In genomic region chr15:58934114-58934447, GRCh38 we compare ENCODE assay signal across 9 cellular contexts. TPM values are rescaled to one million over a fixed set of nuclear protein-coding genes. Genes with fewer than 3 reads are reported as not detected.
A peak's percentile ranks its signal among the peaks of the same experiment; 100 is the strongest.
DNase-seq lines count a peak whose midpoint lies in the region; ATAC-seq, FAIRE-seq and TF ChIP-seq lines count a peak whose summit lies in the region.
"Had no signal": no experiment of that assay in that cellular context is flagged by ENCODE, and none has a peak within 500 bp of the region (broad histone marks: within the 10 kb centered on the region; RNA-seq: fewer than 3 reads in every experiment).

No MANE protein-coding gene starts in this region.

- no peaks in the 10 kb centered on the region for H4K20me1 ChIP-seq in GM12878 (ENCODE audit: control insufficient read depth, insufficient read depth)
- H4K20me1 ChIP-seq in HepG2 (ENCODE audit: insufficient read depth, low read length): 0 out of 2 replicates have a peak, but pooled peaks cover 5% of the 10 kb centered on the region

- CTCF ChIA-PET in GM12878 (lab: Yijun Ruan, JAX) (no interaction called here), HepG2 (lab: Yijun Ruan, JAX; ENCODE audit: low intra/inter-chr PET ratio, low total read pairs) (no interaction called here)

- intact Hi-C loops in activated CD4-positive, alpha-beta T cell treated with anti-CD3 and anti-CD28 coated beads, Interleukin-2, amount 10 ng/mL, durations not matched to agents 24 days and 14 days (cut with micrococcal nuclease): loop anchor here (1.0 kb wide), 1 partner anchor 53 kb away; the partner anchor contains the start of gene RNF111
- intact Hi-C loops in GM12878 (cut with micrococcal nuclease; ENCODE audit: unreplicated experiment): no loop called here
- intact Hi-C loops in HepG2 (cut with micrococcal nuclease; ENCODE audit: unreplicated experiment): loop anchor here (5.0 kb wide), 1 partner anchor 67 kb away; no protein-coding TSS in a partner anchor
- intact Hi-C loops in thyroid gland (cut with DNase I): loop anchor here (10.0 kb wide), 1 partner anchor 159 kb away; the partner anchor contains the start of gene MINDY2

- H3K27ac ChIP-seq in GM12878 (ENCODE audit: control insufficient read depth, insufficient read depth): peak overlapping the region; percentile 96
- peak overlapping the region; percentile 99 for H3K27ac ChIP-seq in HepG2 (ENCODE audit: extremely low read length, insufficient read depth, low read length)
- H3K27ac ChIP-seq in thyroid gland: peak overlapping the region; percentile 97 to 99 (median 98)

- TSS peak; percentile 75 for BruUV-seq in GM12878 (replicated peaks; lab: Mats Ljungman, UMichigan)
- BruUV-seq in HepG2 (replicated peaks; lab: Mats Ljungman, UMichigan): TSS peak; percentile 89

- SMC1A ChIA-PET in GM12878 (lab: Charles Lee; ENCODE audit: uncharacterized antibody, unreplicated experiment): interaction anchor here (0.7 to 1.7 kb wide), 4 partner anchors 9 to 157 kb away, joined by 3 read pairs; no protein-coding TSS in a partner anchor

- H3K36me3 ChIP-seq in GM12878 (ENCODE audit: control insufficient read depth in 2 of 2, insufficient read depth in 2 of 2, low read length in 1 of 2) (0 out of 4 replicates have a peak, but pooled peaks cover 0 to 7% of the 10 kb centered on the region in 2 experiments), HepG2 (replicated peaks in 1 of 2; ENCODE audit: control insufficient read depth in 1 of 2, insufficient read depth in 2 of 2, low read length in 2 of 2) (peaks cover 0 to 2% of the 10 kb centered on the region in 2 experiments; a peak in 2 of 5 replicates), thyroid gland (peaks cover under 1 to 1% of the 10 kb centered on the region in 2 donors)

- H3K4me3 ChIP-seq in GM12878 (peak overlapping the region; percentile 71), HepG2 (replicated peaks in 1 of 3; ENCODE audit: insufficient read depth in 1 of 3, low read depth in 2 of 3, low read length in 3 of 3) (peak overlapping the region; percentile 68 to 94 (median 76)), thyroid gland (replicated peaks in 1 of 3) (peak overlapping the region in 2 of 3 donors; percentile 56 to 96)

- peaks cover 21% of the 10 kb centered on the region for H3K4me1 Mint-ChIP-seq in activated CD4-positive, alpha-beta T cell treated with anti-CD3 and anti-CD28 coated beads, Interleukin-2, amount 10 ng/mL, durations not matched to agents 24 days and 14 days

- H3K4me3 Mint-ChIP-seq in activated CD4-positive, alpha-beta T cell treated with anti-CD3 and anti-CD28 coated beads, Interleukin-2, amount 10 ng/mL, durations not matched to agents 24 days and 14 days: peak overlapping the region; percentile 98

- no peak for TF ChIP-seq EP300 in GM12878 (IDR thresholded peaks at IDR 0.05; ENCODE audit: borderline replicate concordance in 1 of 2, control insufficient read depth in 1 of 2, low read depth in 2 of 2, low read length in 2 of 2)
- TF ChIP-seq EP300 in HepG2 (IDR thresholded peaks at IDR 0.05; ENCODE audit: low read depth in 2 of 2, low read length in 2 of 2): no peak
- TF ChIP-seq EP300 in HepG2 (CRISPR knock-in tag; IDR thresholded peaks at IDR 0.05; ENCODE audit: borderline replicate concordance): no peak

- H3K9me3 Mint-ChIP-seq in activated CD4-positive, alpha-beta T cell treated with anti-CD3 and anti-CD28 coated beads, Interleukin-2, amount 10 ng/mL, durations not matched to agents 24 days and 14 days: no peaks in the 10 kb centered on the region

- H3K4me2 ChIP-seq in GM12878 (ENCODE audit: control insufficient read depth, insufficient read depth) (peak overlapping the region; percentile 96), HepG2 (ENCODE audit: low read depth, low read length) (peak overlapping the region; percentile 94)

- H3K9me3 ChIP-seq in GM12878 (replicated peaks; ENCODE audit: control insufficient read depth, insufficient read depth, low read length): no peaks in the 10 kb centered on the region
- H3K9me3 ChIP-seq in HepG2 (ENCODE audit: low read length): no peaks in the 10 kb centered on the region
- H3K9me3 ChIP-seq in thyroid gland: no peaks in the 10 kb centered on the region

- TF ChIP-seq POLR2A in GM12878 (IDR thresholded peaks at IDR 0.05; ENCODE audit: low read depth, low read length) (no peak), HepG2 (IDR thresholded peaks at IDR 0.05; ENCODE audit: insufficient read depth in 1 of 2, low read depth in 2 of 2, low read length in 2 of 2) (no peak), thyroid gland (IDR thresholded peaks at IDR 0.05) (no peak)

- H3K27me3 Mint-ChIP-seq in activated CD4-positive, alpha-beta T cell treated with anti-CD3 and anti-CD28 coated beads, Interleukin-2, amount 10 ng/mL, durations not matched to agents 24 days and 14 days: peaks cover 3% of the 10 kb centered on the region

- H3K79me2 ChIP-seq in GM12878 (ENCODE audit: control insufficient read depth, insufficient read depth, low read length) (peaks cover 41% of the 10 kb centered on the region), HepG2 (ENCODE audit: insufficient read depth, low read length) (peaks cover 41% of the 10 kb centered on the region)

- no peak for ATAC-seq in GM12878
- ATAC-seq in HepG2: peak; percentile 37; the same call in 2 of the 3 replicates

- WGBS in GM12878 (ENCODE audit: insufficient coverage, insufficient replicate concordance, low lambda C conversion rate, missing lambda C conversion rate): 2% methylated on average over 4 of the region's 4 CpGs
- 0% methylated on average over 3 of the region's 4 CpGs for WGBS in HepG2 (ENCODE audit: low lambda C conversion rate)
- 15 to 19% methylated on average over 4 of the region's 4 CpGs for WGBS in thyroid gland, 2 donors

- in situ Hi-C loops in GM12878 (cut with MboI): no loop called here
- in situ Hi-C loops in HepG2 (cut with HindIII; ENCODE audit: extremely low pct_ligation_motif_present, low pct_unique_long_range_greater_than_20kb): no loop called here

- FAIRE-seq in GM12878 (lab: Jason Lieb, UNC) (no peak), HepG2 (lab: Jason Lieb, UNC) (no peak)
- FAIRE-seq: TTC549 had no signal

- H3K27me3 ChIP-seq in GM12878 (replicated peaks in 1 of 2; ENCODE audit: control insufficient read depth in 2 of 2, insufficient read depth in 2 of 2, low read length in 1 of 2): no peaks in the 10 kb centered on the region
- no peaks in the 10 kb centered on the region; a peak in 1 of 5 replicates for H3K27me3 ChIP-seq in HepG2 (ENCODE audit: control insufficient read depth in 1 of 2, insufficient read depth in 2 of 2, low read length in 2 of 2)
- no peaks in the 10 kb centered on the region for H3K27me3 ChIP-seq in thyroid gland

- H3K4me1 ChIP-seq in GM12878 (ENCODE audit: control insufficient read depth, insufficient read depth, low read length) (peaks cover 6% of the 10 kb centered on the region; the same call in 1 of the 2 replicates), HepG2 (ENCODE audit: insufficient read depth, low read length) (peaks cover 25% of the 10 kb centered on the region), thyroid gland (peaks cover 20 to 23% of the 10 kb centered on the region in 2 donors)

- H3K27ac Mint-ChIP-seq in activated CD4-positive, alpha-beta T cell treated with anti-CD3 and anti-CD28 coated beads, Interleukin-2, amount 10 ng/mL, durations not matched to agents 24 days and 14 days: peak overlapping the region; percentile 100

- H3K9ac ChIP-seq in GM12878 (ENCODE audit: control insufficient read depth, insufficient read depth, low read length) (peak overlapping the region; percentile 98), HepG2 (ENCODE audit: insufficient read depth, low read depth, low read length) (peak overlapping the region; percentile 100)

- RAD21 ChIA-PET in GM12878 (lab: Charles Lee; ENCODE audit: unreplicated experiment): no interaction called here

- H2AFZ ChIP-seq in GM12878 (ENCODE audit: control insufficient read depth, low read depth, low read length) (peak overlapping the region; percentile 96), HepG2 (ENCODE audit: low read length) (peak overlapping the region; percentile 96)

- DNase-seq in activated CD4-positive, alpha-beta T cell treated with anti-CD3 and anti-CD28 coated beads, Interleukin-2, amount 10 ng/mL, durations not matched to agents 24 days and 14 days: no peak
- DNase-seq in activated CD4-positive, alpha-beta T cell treated with anti-CD3 and anti-CD28 coated beads for 4 hours: no peak
- no peak for DNase-seq in GM12878 (ENCODE audit: low read depth, low spot score)
- DNase-seq in HepG2 (ENCODE audit: low spot score): no peak
- no peak for DNase-seq in thyroid gland
- no peak for DNase-seq in DMS 273 treated with DMSO at 0.1 percent for 48 hours (lab: John Stamatoyannopoulos, UW)
- no peak for DNase-seq in HUDEP-2 (lab: John Stamatoyannopoulos, UW; ENCODE audit: unreplicated experiment in 76 of 76)
- no peak for DNase-seq in NK-92 (lab: John Stamatoyannopoulos, UW; ENCODE audit: unreplicated experiment)

- TF ChIP-seq RAD21 in GM12878 (IDR thresholded peaks at IDR 0.05; ENCODE audit: insufficient read depth, low read depth, low read length) (no peak), HepG2 (CRISPR knock-in tag; IDR thresholded peaks at IDR 0.05) (no peak)

- H3K36me3 Mint-ChIP-seq in activated CD4-positive, alpha-beta T cell treated with anti-CD3 and anti-CD28 coated beads, Interleukin-2, amount 10 ng/mL, durations not matched to agents 24 days and 14 days (ENCODE audit: low read depth): peaks cover 15% of the 10 kb centered on the region

- TF ChIP-seq CTCF in GM12878 (IDR thresholded peaks at IDR 0.05 in 2 of 3, conservative IDR thresholded peaks at IDR 0.05 in 1 of 3; ENCODE audit: control insufficient read depth in 2 of 3, extremely low read depth in 1 of 3, insufficient read depth in 1 of 3, low read depth in 3 of 3, low read length in 3 of 3): peak in 1 of 3 experiments; percentile 1; a peak in 1 of 6 replicates
- no peak for TF ChIP-seq CTCF in HepG2 (CRISPR knock-in tag; IDR thresholded peaks at IDR 0.05)
- TF ChIP-seq CTCF in thyroid gland (IDR thresholded peaks at IDR 0.05): no peak

- POLR2A ChIA-PET in GM12878 (lab: Charles Lee) (no interaction called here), HepG2 (lab: Yijun Ruan, JAX) (interaction anchor here (0.9 kb wide), 1 partner anchor 163 kb away, joined by 3 read pairs; the partner anchor contains the start of gene MINDY2)

RNA-seq across cellular contexts. Expression of gene SLTM, which starts 0.6 kb away (rescaled TPM):
- total RNA-seq in activated CD4-positive, alpha-beta T cell treated with anti-CD3 and anti-CD28 coated beads, Interleukin-2, amount 10 ng/mL, durations not matched to agents 24 days and 14 days: 126 and 127 TPM in 2 replicates
- total RNA-seq in GM12878 (2013; cell fraction: nucleolus; rRNA removed): 293 and 302 TPM in 2 replicates
- 89.6 and 98.9 TPM in 2 replicates for total RNA-seq in GM12878 (2014; rRNA removed)
- 142 and 152 TPM in 2 replicates for total RNA-seq in GM12878 (2014; rRNA removed; fragmentation: Illumina TruSeq; extraction: Trizol)
- total RNA-seq in GM12878 (2021): 69.8 and 77.9 TPM in 2 replicates
- 60.9 TPM for polyA plus RNA-seq in GM12878 (2011; ENCODE audit: low read depth)
- 50.5 and 51.0 TPM in 2 replicates for polyA plus RNA-seq in GM12878 (2011; rRNA removed)
- polyA plus RNA-seq in GM12878 (2011; cell fraction: cytosol; rRNA removed): 26.6 and 28.5 TPM in 2 replicates
- 79.5 and 134 TPM in 2 replicates for polyA plus RNA-seq in GM12878 (2011; cell fraction: nucleus; rRNA removed)
- 56.8 and 79.3 TPM in 2 replicates for polyA plus RNA-seq in GM12878 (2012)
- 129 and 152 TPM in 2 replicates for polyA plus RNA-seq in GM12878 (2014; fragmentation: Illumina TruSeq; extraction: Trizol)
- polyA plus RNA-seq in GM12878 (2014; fragmentation: Nextera tagmentation; extraction: Ambion mirVana): 10 to 100 TPM; 81.0 to 92.2 TPM
- polyA plus RNA-seq in GM12878 (2014; rRNA removed): 77.4 and 79.9 TPM in 2 replicates
- polyA plus RNA-seq in GM12878 (2016; fragmentation: Nextera tagmentation; extraction: Ambion mirVana): 100 to 1,000 TPM; 111 TPM
- 30.9 and 42.7 TPM in 2 replicates for polyA minus RNA-seq in GM12878 (2011; rRNA and poly(A)+ RNA removed)
- polyA minus RNA-seq in GM12878 (2011; cell fraction: cytosol; rRNA and poly(A)+ RNA removed): 19.5 and 22.7 TPM in 2 replicates
- polyA minus RNA-seq in GM12878 (2011; cell fraction: nucleus; rRNA and poly(A)+ RNA removed): 59.6 and 115 TPM in 2 replicates
- total RNA-seq in HepG2 (2016; rRNA removed; fragmentation: Illumina TruSeq; extraction: Trizol): 58.0 and 64.2 TPM in 2 replicates
- 85.4 and 92.4 TPM in 2 replicates for total RNA-seq in HepG2 (2016; cell fraction: cytosol; rRNA removed; fragmentation: Illumina TruSeq; extraction: Trizol; ENCODE audit: low read depth)
- 52.5 and 70.6 TPM in 2 replicates for total RNA-seq in HepG2 (2016; cell fraction: insoluble cytoplasmic fraction; rRNA removed; fragmentation: Illumina TruSeq; extraction: Trizol)
- 33.2 and 33.4 TPM in 2 replicates for total RNA-seq in HepG2 (2016; cell fraction: membrane; rRNA removed; fragmentation: Illumina TruSeq; extraction: Trizol)
- total RNA-seq in HepG2 (2016; cell fraction: nucleus; rRNA removed; fragmentation: Illumina TruSeq; extraction: Trizol): 120 TPM in 2 replicates
- polyA plus RNA-seq in HepG2 (2011; rRNA removed): 20.3 and 22.0 TPM in 2 replicates
- 13.2 and 16.1 TPM in 2 replicates for polyA plus RNA-seq in HepG2 (2011; cell fraction: cytosol; rRNA removed)
- polyA plus RNA-seq in HepG2 (2011; cell fraction: nucleus; rRNA removed): 61.3 and 71.8 TPM in 2 replicates
- polyA plus RNA-seq in HepG2 (2012): 39.7 and 46.8 TPM in 2 replicates
- 28.8 and 28.9 TPM in 2 replicates for polyA plus RNA-seq in HepG2 (2016; cell fraction: cytosol; fragmentation: Illumina TruSeq; extraction: Trizol; ENCODE audit: low read depth)
- 56.6 and 65.2 TPM in 2 replicates for polyA plus RNA-seq in HepG2 (2016; cell fraction: insoluble cytoplasmic fraction; fragmentation: Illumina TruSeq; extraction: Trizol; ENCODE audit: low read depth)
- 21.9 and 25.0 TPM in 2 replicates for polyA plus RNA-seq in HepG2 (2016; cell fraction: membrane; fragmentation: Illumina TruSeq; extraction: Trizol; ENCODE audit: low read depth)
- 88.9 and 106 TPM in 2 replicates for polyA plus RNA-seq in HepG2 (2016; cell fraction: nucleus; fragmentation: Illumina TruSeq; extraction: Trizol; ENCODE audit: insufficient read depth, low read depth)
- 20.5 and 36.5 TPM in 2 replicates for polyA minus RNA-seq in HepG2 (2011; rRNA and poly(A)+ RNA removed; ENCODE audit: low replicate concordance)
- 14.5 and 29.8 TPM in 2 replicates for polyA minus RNA-seq in HepG2 (2011; cell fraction: cytosol; rRNA and poly(A)+ RNA removed)
- polyA minus RNA-seq in HepG2 (2011; cell fraction: nucleus; rRNA and poly(A)+ RNA removed): 202 and 232 TPM in 2 replicates
- 100 to 1,000 TPM; 129 to 166 (median 151) TPM for total RNA-seq in thyroid gland

RNA-seq across cellular contexts. Expression of gene RNF111, which starts 53.4 kb away (rescaled TPM):
- total RNA-seq in activated CD4-positive, alpha-beta T cell treated with anti-CD3 and anti-CD28 coated beads, Interleukin-2, amount 10 ng/mL, durations not matched to agents 24 days and 14 days: 32.9 and 35.1 TPM in 2 replicates
- total RNA-seq in GM12878 (2013; cell fraction: nucleolus; rRNA removed): 74.1 and 75.7 TPM in 2 replicates
- total RNA-seq in GM12878 (2014; rRNA removed): 13.1 and 13.8 TPM in 2 replicates
- 15.1 and 16.8 TPM in 2 replicates for total RNA-seq in GM12878 (2014; rRNA removed; fragmentation: Illumina TruSeq; extraction: Trizol)
- 22.3 and 25.0 TPM in 2 replicates for total RNA-seq in GM12878 (2021)
- 6.1 TPM for polyA plus RNA-seq in GM12878 (2011; ENCODE audit: low read depth)
- polyA plus RNA-seq in GM12878 (2011; rRNA removed): 30.4 and 34.7 TPM in 2 replicates
- polyA plus RNA-seq in GM12878 (2011; cell fraction: cytosol; rRNA removed): 17.3 and 24.5 TPM in 2 replicates
- polyA plus RNA-seq in GM12878 (2011; cell fraction: nucleus; rRNA removed): 28.3 and 34.8 TPM in 2 replicates
- polyA plus RNA-seq in GM12878 (2012): 8.0 and 15.5 TPM in 2 replicates
- 17.8 and 18.1 TPM in 2 replicates for polyA plus RNA-seq in GM12878 (2014; fragmentation: Illumina TruSeq; extraction: Trizol)
- 1 to 10 TPM; 8.6 TPM for polyA plus RNA-seq in GM12878 (2014; fragmentation: Nextera tagmentation; extraction: Ambion mirVana)
- 13.8 and 15.2 TPM in 2 replicates for polyA plus RNA-seq in GM12878 (2014; rRNA removed)
- polyA plus RNA-seq in GM12878 (2016; fragmentation: Nextera tagmentation; extraction: Ambion mirVana): 10 to 100 TPM; 16.3 to 22.0 TPM
- polyA minus RNA-seq in GM12878 (2011; rRNA and poly(A)+ RNA removed): 90.9 and 109 TPM in 2 replicates
- 15.5 and 24.2 TPM in 2 replicates for polyA minus RNA-seq in GM12878 (2011; cell fraction: cytosol; rRNA and poly(A)+ RNA removed)
- polyA minus RNA-seq in GM12878 (2011; cell fraction: nucleus; rRNA and poly(A)+ RNA removed): 48.0 and 72.3 TPM in 2 replicates
- total RNA-seq in HepG2 (2016; rRNA removed; fragmentation: Illumina TruSeq; extraction: Trizol): 12.1 and 16.0 TPM in 2 replicates
- 10.6 and 15.3 TPM in 2 replicates for total RNA-seq in HepG2 (2016; cell fraction: cytosol; rRNA removed; fragmentation: Illumina TruSeq; extraction: Trizol; ENCODE audit: low read depth)
- 8.8 and 9.5 TPM in 2 replicates for total RNA-seq in HepG2 (2016; cell fraction: insoluble cytoplasmic fraction; rRNA removed; fragmentation: Illumina TruSeq; extraction: Trizol)
- total RNA-seq in HepG2 (2016; cell fraction: membrane; rRNA removed; fragmentation: Illumina TruSeq; extraction: Trizol): 14.8 and 16.8 TPM in 2 replicates
- total RNA-seq in HepG2 (2016; cell fraction: nucleus; rRNA removed; fragmentation: Illumina TruSeq; extraction: Trizol): 14.1 and 18.6 TPM in 2 replicates
- 19.4 and 23.1 TPM in 2 replicates for polyA plus RNA-seq in HepG2 (2011; rRNA removed)
- polyA plus RNA-seq in HepG2 (2011; cell fraction: cytosol; rRNA removed): 8.5 and 10.4 TPM in 2 replicates
- 12.0 and 16.4 TPM in 2 replicates for polyA plus RNA-seq in HepG2 (2011; cell fraction: nucleus; rRNA removed)
- 11.2 and 12.4 TPM in 2 replicates for polyA plus RNA-seq in HepG2 (2012)
- 0.74 and 1.5 TPM in 2 replicates for polyA plus RNA-seq in HepG2 (2016; cell fraction: cytosol; fragmentation: Illumina TruSeq; extraction: Trizol; ENCODE audit: low read depth)
- polyA plus RNA-seq in HepG2 (2016; cell fraction: insoluble cytoplasmic fraction; fragmentation: Illumina TruSeq; extraction: Trizol; ENCODE audit: low read depth): 11.5 and 12.0 TPM in 2 replicates
- polyA plus RNA-seq in HepG2 (2016; cell fraction: membrane; fragmentation: Illumina TruSeq; extraction: Trizol; ENCODE audit: low read depth): 2.3 and 2.7 TPM in 2 replicates
- 21.6 and 27.5 TPM in 2 replicates for polyA plus RNA-seq in HepG2 (2016; cell fraction: nucleus; fragmentation: Illumina TruSeq; extraction: Trizol; ENCODE audit: insufficient read depth, low read depth)
- 64.6 and 132 TPM in 2 replicates for polyA minus RNA-seq in HepG2 (2011; rRNA and poly(A)+ RNA removed; ENCODE audit: low replicate concordance)
- 13.6 and 15.8 TPM in 2 replicates for polyA minus RNA-seq in HepG2 (2011; cell fraction: cytosol; rRNA and poly(A)+ RNA removed)
- polyA minus RNA-seq in HepG2 (2011; cell fraction: nucleus; rRNA and poly(A)+ RNA removed): 49.4 and 60.7 TPM in 2 replicates
- 10 to 100 TPM; 19.1 to 33.2 (median 27.4) TPM for total RNA-seq in thyroid gland
